ENCODE assay signal across 1 cellular context in genomic region chr14:90276627-90277367, GRCh38.
TF ChIP-seq lines count a peak whose summit lies in the region.

No MANE protein-coding gene starts in this region.

TF ChIP-seq in HepG2, 621 proteins besides CTCF, POLR2A, EP300 and RAD21:
- no peak for TF ChIP-seq FLYWCH1 (CRISPR knock-in tag; IDR thresholded peaks at IDR 0.05)
TF ChIP-seq in HepG2: peak in this region for 0.
